In the genomic region with DNA sequence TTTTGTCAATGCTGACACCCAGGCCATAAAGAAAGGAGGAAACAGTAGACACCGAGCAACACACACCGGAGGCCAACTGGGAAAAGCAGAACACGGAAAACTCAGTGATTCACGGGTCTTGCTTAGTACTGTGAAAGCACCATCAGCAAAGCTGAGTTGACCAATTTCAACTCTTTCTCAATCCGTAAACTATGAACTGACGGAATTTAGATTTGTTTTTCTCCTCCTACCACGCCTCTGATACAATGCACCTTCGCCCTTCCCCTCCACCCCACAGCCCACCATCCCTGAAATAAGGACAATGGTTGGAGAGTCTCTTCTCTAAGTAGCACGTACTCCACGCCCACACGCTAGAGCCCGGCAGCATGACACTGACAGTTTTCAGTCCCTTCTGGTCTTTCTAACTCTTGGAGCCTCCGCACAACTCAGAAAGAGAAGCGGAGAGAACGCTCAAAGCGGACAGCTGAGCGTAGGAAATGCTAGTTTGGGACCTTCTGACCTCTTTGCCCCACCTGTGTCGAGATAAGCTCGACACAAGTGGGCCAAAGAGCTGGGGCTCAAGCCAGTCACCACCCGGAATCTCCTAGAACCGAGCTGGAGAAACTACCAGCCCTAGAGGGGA, we compare ENCODE assay signal across 8 cellular contexts. TPM values are rescaled to one million over a fixed set of nuclear protein-coding genes. Genes with fewer than 3 reads are reported as not detected.
A peak's percentile ranks its signal among the peaks of the same experiment; 100 is the strongest.
DNase-seq lines count a peak whose midpoint lies in the region; ATAC-seq and TF ChIP-seq lines count a peak whose summit lies in the region.

No MANE protein-coding gene starts in this region.

- DNase-seq in AG10803 (ENCODE audit: low read depth) (peak; percentile 45), NCI-H510A treated with DMSO at 0.1 percent for 48 hours (lab: John Stamatoyannopoulos, UW) (peak; percentile 62), epithelial cell of esophagus (ENCODE audit: low read depth) (peak; percentile 67)
- peak; percentile 48 for DNase-seq in activated CD4-positive, alpha-beta memory T cell treated with anti-CD3 and anti-CD28 coated beads, Interleukin-2, amount 10 ng/mL, durations not matched to agents 7 days and 5 days

- H3K27ac Mint-ChIP-seq in activated CD4-positive, alpha-beta memory T cell treated with anti-CD3 and anti-CD28 coated beads, Interleukin-2, amount 10 ng/mL, durations not matched to agents 7 days and 5 days = peak overlapping the region; percentile 89
- peak overlapping the region; percentile 82 for H3K27ac Mint-ChIP-seq in stimulated activated memory B cell treated with anti-CD40 and anti-IgM and Interleukin-4, amounts not matched to agents 10 μg/mL and 1 μg/mL and 100 μg/mL, for 72 hours

- H3K27me3 Mint-ChIP-seq in activated CD4-positive, alpha-beta memory T cell treated with anti-CD3 and anti-CD28 coated beads, Interleukin-2, amount 10 ng/mL, durations not matched to agents 7 days and 5 days = peaks cover 6% of the 10 kb centered on the region
- no peaks in the 10 kb centered on the region for H3K27me3 Mint-ChIP-seq in stimulated activated memory B cell treated with anti-CD40 and anti-IgM and Interleukin-4, amounts not matched to agents 10 μg/mL and 1 μg/mL and 100 μg/mL, for 72 hours

- POLR2A ChIA-PET in activated CD4-positive, alpha-beta memory T cell treated with anti-CD3 and anti-CD28 coated beads, Interleukin-2, amount 10 ng/mL, durations not matched to agents 7 days and 5 days (lab: Charles Lee) = interaction anchor here (0.7 to 1.9 kb wide), 10 partner anchors 9 to 1408 kb away, joined by 3 to 9 read pairs (median 4); a partner anchor contains a TSS

- H3K36me3 ChIP-seq in mucosa of stomach (ENCODE audit: control insufficient read depth, insufficient read depth, low read length) = no peaks in the 10 kb centered on the region

- no peaks in the 10 kb centered on the region for H3K36me3 Mint-ChIP-seq in activated CD4-positive, alpha-beta memory T cell treated with anti-CD3 and anti-CD28 coated beads, Interleukin-2, amount 10 ng/mL, durations not matched to agents 7 days and 5 days (ENCODE audit: low read depth)
- no peaks in the 10 kb centered on the region for H3K36me3 Mint-ChIP-seq in stimulated activated memory B cell treated with anti-CD40 and anti-IgM and Interleukin-4, amounts not matched to agents 10 μg/mL and 1 μg/mL and 100 μg/mL, for 72 hours

- no peaks in the 10 kb centered on the region for H3K27me3 ChIP-seq in mucosa of stomach (ENCODE audit: control insufficient read depth, insufficient read depth, low read length)

- CTCF ChIA-PET in activated CD4-positive, alpha-beta memory T cell treated with anti-CD3 and anti-CD28 coated beads, Interleukin-2, amount 10 ng/mL, durations not matched to agents 7 days and 5 days (lab: Charles Lee) = interaction anchor here (0.6 to 1.4 kb wide), 3 partner anchors 13 to 1328 kb away, joined by 3 read pairs; no protein-coding TSS in a partner anchor

- peak overlapping the region; percentile 79 for H3K9ac ChIP-seq in mucosa of stomach (ENCODE audit: low read length)

- H3K4me1 ChIP-seq in mucosa of stomach (ENCODE audit: control insufficient read depth, insufficient read depth, low read length) = peaks cover 13% of the 10 kb centered on the region

- TF ChIP-seq CTCF in AG10803 (conservative IDR thresholded peaks at IDR 0.05; ENCODE audit: low read length) = no peak; the same call in 1 of the 2 replicates
- no peak for TF ChIP-seq CTCF in epithelial cell of esophagus (IDR thresholded peaks at IDR 0.05; ENCODE audit: insufficient read depth, low read depth, low read length, missing control alignments)

- H3K9me3 ChIP-seq in mucosa of stomach (ENCODE audit: control insufficient read depth, low read length) = no peaks in the 10 kb centered on the region

- H3K4me1 Mint-ChIP-seq in activated CD4-positive, alpha-beta memory T cell treated with anti-CD3 and anti-CD28 coated beads, Interleukin-2, amount 10 ng/mL, durations not matched to agents 7 days and 5 days = peaks cover 25% of the 10 kb centered on the region
- H3K4me1 Mint-ChIP-seq in stimulated activated memory B cell treated with anti-CD40 and anti-IgM and Interleukin-4, amounts not matched to agents 10 μg/mL and 1 μg/mL and 100 μg/mL, for 72 hours = peaks cover 14% of the 10 kb centered on the region

- peak overlapping the region; percentile 98 for H3K4me3 Mint-ChIP-seq in activated CD4-positive, alpha-beta memory T cell treated with anti-CD3 and anti-CD28 coated beads, Interleukin-2, amount 10 ng/mL, durations not matched to agents 7 days and 5 days
- H3K4me3 Mint-ChIP-seq in stimulated activated memory B cell treated with anti-CD40 and anti-IgM and Interleukin-4, amounts not matched to agents 10 μg/mL and 1 μg/mL and 100 μg/mL, for 72 hours = peak overlapping the region; percentile 94

- no peaks in the 10 kb centered on the region for H3K9me3 Mint-ChIP-seq in activated CD4-positive, alpha-beta memory T cell treated with anti-CD3 and anti-CD28 coated beads, Interleukin-2, amount 10 ng/mL, durations not matched to agents 7 days and 5 days
- no peaks in the 10 kb centered on the region for H3K9me3 Mint-ChIP-seq in stimulated activated memory B cell treated with anti-CD40 and anti-IgM and Interleukin-4, amounts not matched to agents 10 μg/mL and 1 μg/mL and 100 μg/mL, for 72 hours

- ATAC-seq in GM18907 (IDR thresholded peaks at IDR 0.05; ENCODE audit: unreplicated experiment) = peak; percentile 62
- ATAC-seq in HG03135 (IDR thresholded peaks at IDR 0.05; ENCODE audit: unreplicated experiment) = peak; percentile 50
- ATAC-seq in stimulated activated memory B cell treated with anti-CD40 and anti-IgM and Interleukin-4, amounts not matched to agents 10 μg/mL and 1 μg/mL and 100 μg/mL, for 72 hours = peak; percentile 67

- H3K4me3 ChIP-seq in AG10803 (ENCODE audit: low read length) (peak overlapping the region; percentile 86), epithelial cell of esophagus (ENCODE audit: low read length) (peak overlapping the region; percentile 79), mucosa of stomach (ENCODE audit: low read length) (peak overlapping the region; percentile 71)

RNA-seq across cellular contexts. Expression of a gene that starts 0.7 kb away (rescaled TPM):
- total RNA-seq in activated CD4-positive, alpha-beta memory T cell treated with anti-CD3 and anti-CD28 coated beads, Interleukin-2, amount 10 ng/mL, durations not matched to agents 7 days and 5 days = 10 to 100 TPM; 43.5 to 48.7 TPM

Comparison
In these comparisons a context has a peak if more than half of its experiments do, and no peak if none do; other contexts are left out.
1. Peak in every context shown above with its lines: DNase-seq, ATAC-seq and H3K4me3 ChIP-seq.